8 cellular contexts compared by ENCODE assay signal in genomic region chr22:23858484-23858815, GRCh38. TPM values are rescaled to one million over a fixed set of nuclear protein-coding genes. Genes with fewer than 3 reads are reported as not detected.
DNase-seq lines count a peak whose midpoint lies in the region; ATAC-seq, FAIRE-seq and TF ChIP-seq lines count a peak whose summit lies in the region.

No MANE protein-coding gene starts in this region.

- H3K9me3 Mint-ChIP-seq in activated T-helper 2 cell treated with anti-CD3 and anti-CD28 coated beads, Interferon-gamma antibody, Interleukin-2, Interleukin-4, amounts not matched to agents 10 μg/mL and 5 μg/mL and 100 μg/mL, durations not matched to agents 14 hours and 24 hours and 36 hours: no peaks in the 10 kb centered on the region
- H3K9me3 Mint-ChIP-seq in stimulated activated memory B cell treated with anti-CD40 and anti-IgM and Interleukin-4, amounts not matched to agents 10 μg/mL and 1 μg/mL and 100 μg/mL, for 72 hours: no peaks in the 10 kb centered on the region

- no peak for ATAC-seq in stimulated activated memory B cell treated with anti-CD40 and anti-IgM and Interleukin-4, amounts not matched to agents 10 μg/mL and 1 μg/mL and 100 μg/mL, for 72 hours
- ATAC-seq in GM18498 (IDR thresholded peaks at IDR 0.05; ENCODE audit: unreplicated experiment): no peak

- H3K27ac Mint-ChIP-seq in activated T-helper 2 cell treated with anti-CD3 and anti-CD28 coated beads, Interferon-gamma antibody, Interleukin-2, Interleukin-4, amounts not matched to agents 10 μg/mL and 5 μg/mL and 100 μg/mL, durations not matched to agents 14 hours and 24 hours and 36 hours: peak overlapping the region; percentile 86
- H3K27ac Mint-ChIP-seq in stimulated activated memory B cell treated with anti-CD40 and anti-IgM and Interleukin-4, amounts not matched to agents 10 μg/mL and 1 μg/mL and 100 μg/mL, for 72 hours: peak overlapping the region; percentile 95

- peaks cover 5% of the 10 kb centered on the region for H3K27me3 Mint-ChIP-seq in activated T-helper 2 cell treated with anti-CD3 and anti-CD28 coated beads, Interferon-gamma antibody, Interleukin-2, Interleukin-4, amounts not matched to agents 10 μg/mL and 5 μg/mL and 100 μg/mL, durations not matched to agents 14 hours and 24 hours and 36 hours (ENCODE audit: low read depth)
- no peaks in the 10 kb centered on the region for H3K27me3 Mint-ChIP-seq in stimulated activated memory B cell treated with anti-CD40 and anti-IgM and Interleukin-4, amounts not matched to agents 10 μg/mL and 1 μg/mL and 100 μg/mL, for 72 hours

- no peak for DNase-seq in HFF-Myc (ENCODE audit: extremely low read depth, low read depth)
- no peak for DNase-seq in activated T-helper 2 cell treated with anti-CD3 and anti-CD28 coated beads, Interferon-gamma antibody, Interleukin-2, Interleukin-4, amounts not matched to agents 10 μg/mL and 5 μg/mL and 100 μg/mL, durations not matched to agents 14 hours and 24 hours and 36 hours (ENCODE audit: low spot score)
- DNase-seq in urothelium cell line (ENCODE audit: low spot score): no peak
- no peak for DNase-seq in AML-193 (lab: John Stamatoyannopoulos, UW)
- DNase-seq in CD1c-positive myeloid dendritic cell (ENCODE audit: extremely low spot score): no peak

- H3K4me3 ChIP-seq in HFF-Myc (replicated peaks; ENCODE audit: low read depth, low read length) (peak overlapping the region; percentile 89), iPS-18c (ENCODE audit: insufficient read depth, low read depth, low read length) (peak overlapping the region; percentile 78; the same call in 1 of the 2 replicates)

- peak overlapping the region; percentile 87 for H3K4me3 Mint-ChIP-seq in activated T-helper 2 cell treated with anti-CD3 and anti-CD28 coated beads, Interferon-gamma antibody, Interleukin-2, Interleukin-4, amounts not matched to agents 10 μg/mL and 5 μg/mL and 100 μg/mL, durations not matched to agents 14 hours and 24 hours and 36 hours (ENCODE audit: low read depth)
- H3K4me3 Mint-ChIP-seq in stimulated activated memory B cell treated with anti-CD40 and anti-IgM and Interleukin-4, amounts not matched to agents 10 μg/mL and 1 μg/mL and 100 μg/mL, for 72 hours: peak overlapping the region; percentile 90

- H3K9me3 ChIP-seq in iPS-18c (ENCODE audit: control insufficient read depth, insufficient read depth, low read length): peaks cover 2% of the 10 kb centered on the region

- intact Hi-C loops in activated T-helper 2 cell treated with anti-CD3 and anti-CD28 coated beads, Interferon-gamma antibody, Interleukin-2, Interleukin-4, amounts not matched to agents 10 μg/mL and 5 μg/mL and 100 μg/mL, durations not matched to agents 14 hours and 24 hours and 36 hours (cut with micrococcal nuclease): no loop called here

- H3K4me1 Mint-ChIP-seq in activated T-helper 2 cell treated with anti-CD3 and anti-CD28 coated beads, Interferon-gamma antibody, Interleukin-2, Interleukin-4, amounts not matched to agents 10 μg/mL and 5 μg/mL and 100 μg/mL, durations not matched to agents 14 hours and 24 hours and 36 hours (ENCODE audit: low read depth): peaks cover 16% of the 10 kb centered on the region
- H3K4me1 Mint-ChIP-seq in stimulated activated memory B cell treated with anti-CD40 and anti-IgM and Interleukin-4, amounts not matched to agents 10 μg/mL and 1 μg/mL and 100 μg/mL, for 72 hours: peaks cover 36% of the 10 kb centered on the region

- TF ChIP-seq CTCF in HFF-Myc (IDR thresholded peaks at IDR 0.05; ENCODE audit: low read depth, low read length, missing control alignments): no peak

- no peak for FAIRE-seq in urothelium cell line (lab: Jason Lieb, UNC)

- H3K36me3 Mint-ChIP-seq in activated T-helper 2 cell treated with anti-CD3 and anti-CD28 coated beads, Interferon-gamma antibody, Interleukin-2, Interleukin-4, amounts not matched to agents 10 μg/mL and 5 μg/mL and 100 μg/mL, durations not matched to agents 14 hours and 24 hours and 36 hours (ENCODE audit: low read depth): no peaks in the 10 kb centered on the region
- peaks cover 14% of the 10 kb centered on the region for H3K36me3 Mint-ChIP-seq in stimulated activated memory B cell treated with anti-CD40 and anti-IgM and Interleukin-4, amounts not matched to agents 10 μg/mL and 1 μg/mL and 100 μg/mL, for 72 hours

RNA-seq across cellular contexts. Expression of gene SLC2A11, which starts 0.8 kb away (rescaled TPM):
- total RNA-seq in activated T-helper 2 cell treated with anti-CD3 and anti-CD28 coated beads, Interferon-gamma antibody, Interleukin-2, Interleukin-4, amounts not matched to agents 10 μg/mL and 5 μg/mL and 100 μg/mL, durations not matched to agents 14 hours and 24 hours and 36 hours: 9.4 and 9.6 TPM in 2 replicates

RNA-seq across cellular contexts. Expression of gene DERL3, which starts 19.6 kb away (rescaled TPM):
- 10.3 TPM in 2 replicates for total RNA-seq in activated T-helper 2 cell treated with anti-CD3 and anti-CD28 coated beads, Interferon-gamma antibody, Interleukin-2, Interleukin-4, amounts not matched to agents 10 μg/mL and 5 μg/mL and 100 μg/mL, durations not matched to agents 14 hours and 24 hours and 36 hours

RNA-seq across cellular contexts. Expression of gene MIF, which starts 35.7 kb away (rescaled TPM):
- total RNA-seq in activated T-helper 2 cell treated with anti-CD3 and anti-CD28 coated beads, Interferon-gamma antibody, Interleukin-2, Interleukin-4, amounts not matched to agents 10 μg/mL and 5 μg/mL and 100 μg/mL, durations not matched to agents 14 hours and 24 hours and 36 hours: 1,309 and 1,313 TPM in 2 replicates
